In genomic region chr4:46274717-46275116, GRCh38 we compare ENCODE assay signal across 15 cellular contexts.
DNase-seq lines count a peak whose midpoint lies in the region; ATAC-seq and TF ChIP-seq lines count a peak whose summit lies in the region.
"Had no signal": no experiment of that assay in that cellular context is flagged by ENCODE, and none has a peak within 500 bp of the region (broad histone marks: within the 10 kb centered on the region; RNA-seq: fewer than 3 reads in every experiment).

No MANE protein-coding gene starts in this region.

- H3K18ac ChIP-seq in mesendoderm (ENCODE audit: low read length): no peak overlapping the region

- H3K4me2 ChIP-seq in KMS-11 (no peak overlapping the region), mesendoderm (ENCODE audit: low read length) (no peak overlapping the region)

- TF ChIP-seq CTCF in KMS-11 (conservative IDR thresholded peaks at IDR 0.05; ENCODE audit: low read depth, low read length): peak; percentile 55

- H2AFZ ChIP-seq in KMS-11 (ENCODE audit: low read depth): no peak overlapping the region

- H2BK120ac ChIP-seq in mesendoderm (ENCODE audit: low read depth, low read length): no peak overlapping the region

- DNase-seq in G401 (ENCODE audit: low spot score): peak; percentile 5
- DNase-seq in astrocyte of the hippocampus (ENCODE audit: low read depth, low spot score): peak; percentile 4
- DNase-seq in mesendoderm: peak; percentile 19
- no peak for DNase-seq in stimulated activated CD4-positive, alpha-beta T cell treated with anti-CD3 and anti-CD28 coated beads, Interleukin-2, amount 100 ng/mL, for 24 hours
- no peak for DNase-seq in NCI-H2081 (lab: John Stamatoyannopoulos, UW)
- DNase-seq in effector memory CD8-positive, alpha-beta T cell: no peak
- DNase-seq: activated effector memory CD4-positive, alpha-beta T cell treated with Interleukin-2 at 50 U/mL for 16 hours; colonic mucosa; DMS153; head of caudate nucleus; NCI-H2107; SIG-M5; upper lobe of right lung had no signal

- no peak overlapping the region for H3K23ac ChIP-seq in mesendoderm (ENCODE audit: low read length)

- no peak overlapping the region for H4K5ac ChIP-seq in mesendoderm (ENCODE audit: low read length)

- H2BK5ac ChIP-seq in mesendoderm (ENCODE audit: low read length): no peak overlapping the region

- H4K20me1 ChIP-seq in KMS-11 (ENCODE audit: insufficient read depth): no peaks in the 10 kb centered on the region

- no peak overlapping the region for H3K9ac ChIP-seq in KMS-11
- no peak overlapping the region for H3K9ac ChIP-seq in mesendoderm (ENCODE audit: low read length)

- no peak overlapping the region for H2AK5ac ChIP-seq in mesendoderm (ENCODE audit: low read length)

- ATAC-seq in effector memory CD8-positive, alpha-beta T cell (replicated peaks): no peak
- ATAC-seq: upper lobe of right lung had no signal

- H3K79me2 ChIP-seq in KMS-11 (ENCODE audit: insufficient read depth, low read depth) (no peaks in the 10 kb centered on the region), mesendoderm (ENCODE audit: control insufficient read depth, insufficient read depth, low read length) (no peaks in the 10 kb centered on the region)

- in situ Hi-C loops in G401 (cut with HindIII; ENCODE audit: low sequenced_read_pairs): no loop called here

- no peaks in the 10 kb centered on the region for H3K27me3 Mint-ChIP-seq in effector memory CD8-positive, alpha-beta T cell

- no peak overlapping the region for H4K8ac ChIP-seq in mesendoderm (ENCODE audit: low read depth, low read length)

- H3K4me1 ChIP-seq in KMS-11 (ENCODE audit: low read depth, poor library complexity, severe bottlenecking) (no peaks in the 10 kb centered on the region), mesendoderm (ENCODE audit: control insufficient read depth, low read depth, low read length) (no peaks in the 10 kb centered on the region)
- H3K4me1 ChIP-seq: colonic mucosa, upper lobe of right lung had no signal

- no peak overlapping the region for H3K56ac ChIP-seq in mesendoderm (ENCODE audit: low read length)

- H3K4ac ChIP-seq in mesendoderm (ENCODE audit: low read depth, low read length): no peak overlapping the region

- H3K27me3 ChIP-seq in KMS-11 (ENCODE audit: insufficient read depth, low read depth): no peaks in the 10 kb centered on the region
- H3K27me3 ChIP-seq in mesendoderm (ENCODE audit: insufficient read depth, low read length, poor library complexity): no peaks in the 10 kb centered on the region
- H3K27me3 ChIP-seq: colonic mucosa, upper lobe of right lung had no signal

- H3K27ac ChIP-seq in KMS-11: no peak overlapping the region
- no peak overlapping the region for H3K27ac ChIP-seq in mesendoderm (ENCODE audit: low read depth, low read length)
- H3K27ac ChIP-seq: colonic mucosa, upper lobe of right lung had no signal

- H3K36me3 ChIP-seq in KMS-11 (ENCODE audit: insufficient read depth): no peaks in the 10 kb centered on the region
- no peaks in the 10 kb centered on the region for H3K36me3 ChIP-seq in mesendoderm (ENCODE audit: control insufficient read depth, insufficient read depth, low read length)
- H3K36me3 ChIP-seq: colonic mucosa, upper lobe of right lung had no signal

- no peak overlapping the region for H3K27ac Mint-ChIP-seq in effector memory CD8-positive, alpha-beta T cell
- H3K27ac Mint-ChIP-seq: mesothelial cell of epicardium had no signal

- WGBS in mesendoderm (ENCODE audit: extremely low coverage, insufficient coverage, low lambda C conversion rate): no CpG with 5 or more reads among the region's 3 CpGs

- H3K4me1 Mint-ChIP-seq in effector memory CD8-positive, alpha-beta T cell (ENCODE audit: low read depth in 2 of 2): no peaks in the 10 kb centered on the region
- H3K4me1 Mint-ChIP-seq: mesothelial cell of epicardium had no signal

- no peak overlapping the region for H2BK15ac ChIP-seq in mesendoderm (replicated peaks; ENCODE audit: low read depth)

- no peak overlapping the region for H3K4me3 Mint-ChIP-seq in effector memory CD8-positive, alpha-beta T cell
- H3K4me3 Mint-ChIP-seq: mesothelial cell of epicardium had no signal

- no peaks in the 10 kb centered on the region for H3K79me1 ChIP-seq in mesendoderm (ENCODE audit: low read length)

- H3K36me3 Mint-ChIP-seq in effector memory CD8-positive, alpha-beta T cell (ENCODE audit: insufficient read depth): no peaks in the 10 kb centered on the region
- H3K36me3 Mint-ChIP-seq: mesothelial cell of epicardium had no signal

- H3K4me3 ChIP-seq in KMS-11 (IDR thresholded peaks at IDR 0.05; ENCODE audit: insufficient read depth, low read depth, low read length) (no peak overlapping the region), mesendoderm (ENCODE audit: low read length) (no peak overlapping the region)
- H3K4me3 ChIP-seq: colonic mucosa, upper lobe of right lung had no signal

- peaks cover 5 to 7% of the 10 kb centered on the region in 2 donors for H3K9me3 Mint-ChIP-seq in effector memory CD8-positive, alpha-beta T cell
- H3K9me3 Mint-ChIP-seq: mesothelial cell of epicardium had no signal

Comparison
In these comparisons a context has a peak if more than half of its experiments do, and no peak if none do; other contexts are left out.
1. DNase-seq: peak in G401 (single experiment), astrocyte of the hippocampus (single experiment) and mesendoderm (single experiment); none in stimulated activated CD4-positive, alpha-beta T cell treated with anti-CD3 and anti-CD28 coated beads, Interleukin-2, amount 100 ng/mL, for 24 hours (0 of 2), NCI-H2081 (0 of 2) and effector memory CD8-positive, alpha-beta T cell (0 of 3).